Comparison of ENCODE assay signal across 19 cellular contexts in the genomic region with DNA sequence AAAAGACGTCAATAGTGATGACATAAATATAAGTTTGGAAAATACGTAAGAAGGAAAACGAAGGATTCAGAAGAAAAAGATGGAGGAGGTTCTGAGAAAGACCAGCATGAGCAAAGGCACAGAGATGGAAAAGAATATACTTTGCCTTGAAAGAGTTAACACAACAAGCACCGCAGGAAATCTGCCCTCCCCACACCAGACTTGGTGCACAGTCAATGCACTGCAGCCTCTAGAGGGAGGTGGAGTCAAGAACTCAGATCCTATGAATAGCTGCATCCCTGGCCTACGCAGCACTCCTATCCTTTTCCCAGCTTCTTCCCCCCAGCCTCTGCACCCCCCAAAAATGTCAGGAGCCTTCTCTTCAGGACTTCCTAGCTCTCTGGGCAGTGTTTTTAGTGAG.
DNase-seq lines count a peak whose midpoint lies in the region; ATAC-seq, FAIRE-seq and TF ChIP-seq lines count a peak whose summit lies in the region.
"Had no signal": no experiment of that assay in that cellular context is flagged by ENCODE, and none has a peak within 500 bp of the region (broad histone marks: within the 10 kb centered on the region; RNA-seq: fewer than 3 reads in every experiment).

No MANE protein-coding gene starts in this region.

- H3K27ac ChIP-seq in HepG2 (ENCODE audit: extremely low read length, insufficient read depth, low read length) (no peak overlapping the region), right lobe of liver (no peak overlapping the region), endodermal cell (ENCODE audit: low read depth, low read length) (no peak overlapping the region)
- H3K27ac ChIP-seq: Peyer's patch, SJCRH30 had no signal

- intact Hi-C loops in HepG2 (cut with micrococcal nuclease; ENCODE audit: unreplicated experiment), result no loop called here
- intact Hi-C loops in right lobe of liver (cut with DNase I), result no loop called here
- intact Hi-C loops in CD14-positive monocyte (cut with micrococcal nuclease), result no loop called here

- CTCF ChIA-PET in HepG2 (lab: Yijun Ruan, JAX; ENCODE audit: low intra/inter-chr PET ratio, low total read pairs), result no interaction called here

- POLR2A ChIA-PET in HepG2 (lab: Yijun Ruan, JAX), result no interaction called here

- H3K36me3 Mint-ChIP-seq in endodermal cell (ENCODE audit: low read depth) (no peaks in the 10 kb centered on the region), osteocyte (ENCODE audit: unreplicated experiment) (no peaks in the 10 kb centered on the region), CD14-positive monocyte (no peaks in the 10 kb centered on the region)
- H3K36me3 Mint-ChIP-seq: CD4-positive, CD25-positive, alpha-beta regulatory T cell had no signal

- no peak for TF ChIP-seq RAD21 in HepG2 (CRISPR knock-in tag; IDR thresholded peaks at IDR 0.05)

- peak; percentile 12; the same call in 1 of the 2 replicates for TF ChIP-seq CTCF in HepG2 (CRISPR knock-in tag; IDR thresholded peaks at IDR 0.05)
- TF ChIP-seq CTCF in right lobe of liver (IDR thresholded peaks at IDR 0.05), result no peak
- TF ChIP-seq CTCF in endodermal cell (conservative IDR thresholded peaks at IDR 0.05), result peak; percentile 45
- TF ChIP-seq CTCF in osteocyte (IDR thresholded peaks at IDR 0.05), result peak; percentile 12
- no peak for TF ChIP-seq CTCF in CD14-positive monocyte (IDR thresholded peaks at IDR 0.05)

- H3K9me3 ChIP-seq in HepG2 (ENCODE audit: low read length) (no peaks in the 10 kb centered on the region), right lobe of liver (no peaks in the 10 kb centered on the region), endodermal cell (ENCODE audit: control insufficient read depth, low read length) (no peaks in the 10 kb centered on the region)
- H3K9me3 ChIP-seq: Peyer's patch, SJCRH30 had no signal

- TF ChIP-seq POLR2A in HepG2 (IDR thresholded peaks at IDR 0.05; ENCODE audit: insufficient read depth in 1 of 2, low read depth in 2 of 2, low read length in 2 of 2) (no peak), right lobe of liver (IDR thresholded peaks at IDR 0.05) (no peak)

- H3K36me3 ChIP-seq in HepG2 (replicated peaks in 1 of 2; ENCODE audit: control insufficient read depth in 1 of 2, insufficient read depth in 2 of 2, low read length in 2 of 2), result no peaks in the 10 kb centered on the region
- no peaks in the 10 kb centered on the region for H3K36me3 ChIP-seq in right lobe of liver
- no peaks in the 10 kb centered on the region for H3K36me3 ChIP-seq in endodermal cell (ENCODE audit: control insufficient read depth, insufficient read depth, low read length)
- H3K36me3 ChIP-seq: Peyer's patch, SJCRH30 had no signal

- in situ Hi-C loops in HepG2 (cut with HindIII; ENCODE audit: extremely low pct_ligation_motif_present, low pct_unique_long_range_greater_than_20kb), result no loop called here

- H3K4me1 Mint-ChIP-seq in endodermal cell (no peaks in the 10 kb centered on the region), osteocyte (ENCODE audit: unreplicated experiment) (peaks cover 9% of the 10 kb centered on the region), CD14-positive monocyte (no peaks in the 10 kb centered on the region)
- H3K4me1 Mint-ChIP-seq: CD4-positive, CD25-positive, alpha-beta regulatory T cell had no signal

- TF ChIP-seq EP300 in HepG2 (IDR thresholded peaks at IDR 0.05; ENCODE audit: low read depth in 2 of 2, low read length in 2 of 2), result no peak
- TF ChIP-seq EP300 in HepG2 (CRISPR knock-in tag; IDR thresholded peaks at IDR 0.05; ENCODE audit: borderline replicate concordance), result no peak

- H3K27ac Mint-ChIP-seq in endodermal cell, result no peak overlapping the region
- H3K27ac Mint-ChIP-seq in osteocyte (ENCODE audit: unreplicated experiment), result no peak overlapping the region
- no peak overlapping the region for H3K27ac Mint-ChIP-seq in CD14-positive monocyte
- H3K27ac Mint-ChIP-seq: CD4-positive, CD25-positive, alpha-beta regulatory T cell had no signal

- H3K4me3 ChIP-seq in HepG2 (replicated peaks in 1 of 3; ENCODE audit: insufficient read depth in 1 of 3, low read depth in 2 of 3, low read length in 3 of 3) (no peak overlapping the region), right lobe of liver (no peak overlapping the region), endodermal cell (ENCODE audit: low read length) (no peak overlapping the region)
- H3K4me3 ChIP-seq: Peyer's patch, SJCRH30 had no signal

- H2AFZ ChIP-seq in HepG2 (ENCODE audit: low read length), result no peak overlapping the region

- H3K4me3 Mint-ChIP-seq in endodermal cell (no peak overlapping the region), osteocyte (ENCODE audit: unreplicated experiment) (no peak overlapping the region), CD14-positive monocyte (no peak overlapping the region)
- H3K4me3 Mint-ChIP-seq: CD4-positive, CD25-positive, alpha-beta regulatory T cell had no signal

- H3K4me1 ChIP-seq in HepG2 (ENCODE audit: insufficient read depth, low read length) (no peaks in the 10 kb centered on the region), right lobe of liver (no peaks in the 10 kb centered on the region), endodermal cell (ENCODE audit: control insufficient read depth, insufficient read depth, low read length) (no peaks in the 10 kb centered on the region)
- H3K4me1 ChIP-seq: Peyer's patch, SJCRH30 had no signal

- no peak overlapping the region for H3K4me2 ChIP-seq in HepG2 (ENCODE audit: low read depth, low read length)

- ATAC-seq in HepG2 (peak; percentile 65), right lobe of liver (no peak), HG03442 (IDR thresholded peaks at IDR 0.05; ENCODE audit: unreplicated experiment) (no peak), GM18498 (IDR thresholded peaks at IDR 0.05; ENCODE audit: unreplicated experiment) (no peak)

- H3K79me2 ChIP-seq in HepG2 (ENCODE audit: insufficient read depth, low read length), result no peaks in the 10 kb centered on the region

- H3K9ac ChIP-seq in HepG2 (ENCODE audit: insufficient read depth, low read depth, low read length) (no peak overlapping the region), endodermal cell (ENCODE audit: extremely low read depth, low read length, poor library complexity, severe bottlenecking) (no peak overlapping the region)

- WGBS in HepG2 (ENCODE audit: low lambda C conversion rate), result 19% methylated on average over 5 of the region's 5 CpGs
- WGBS in right lobe of liver (ENCODE audit: insufficient coverage, low coverage, low lambda C conversion rate, missing lambda C conversion rate), result 45% methylated on average over 3 of the region's 5 CpGs
- 83 to 87% methylated on average over 1 to 5 of the region's 5 CpGs for WGBS in endodermal cell (ENCODE audit: insufficient coverage in 1 of 2, insufficient read length in 1 of 2), 2 experiments

- H3K27me3 ChIP-seq in HepG2 (ENCODE audit: control insufficient read depth in 1 of 2, insufficient read depth in 2 of 2, low read length in 2 of 2) (no peaks in the 10 kb centered on the region; a peak in 2 of 5 replicates), right lobe of liver (no peaks in the 10 kb centered on the region), endodermal cell (ENCODE audit: control insufficient read depth, insufficient read depth, low read length, poor library complexity, severe bottlenecking) (no peaks in the 10 kb centered on the region)
- H3K27me3 ChIP-seq: Peyer's patch, SJCRH30 had no signal

- no peaks in the 10 kb centered on the region for H3K9me3 Mint-ChIP-seq in endodermal cell
- no peaks in the 10 kb centered on the region for H3K9me3 Mint-ChIP-seq in osteocyte (ENCODE audit: unreplicated experiment)
- H3K9me3 Mint-ChIP-seq in CD14-positive monocyte, result peaks cover 0 to 7% (median 0%) of the 10 kb centered on the region in 7 donors

- no peaks in the 10 kb centered on the region for H4K20me1 ChIP-seq in HepG2 (ENCODE audit: insufficient read depth, low read length)

- no TSS peak for BruUV-seq in HepG2 (replicated peaks; lab: Mats Ljungman, UMichigan)

- H3K27me3 Mint-ChIP-seq in endodermal cell (ENCODE audit: insufficient read depth) (no peaks in the 10 kb centered on the region), osteocyte (ENCODE audit: unreplicated experiment) (no peaks in the 10 kb centered on the region), CD14-positive monocyte (ENCODE audit: low read depth in 3 of 3) (peaks cover 0 to 2% (median 0%) of the 10 kb centered on the region in 3 donors)
- H3K27me3 Mint-ChIP-seq: CD4-positive, CD25-positive, alpha-beta regulatory T cell had no signal

- DNase-seq in HepG2 (ENCODE audit: low spot score), result no peak
- DNase-seq in right lobe of liver, result no peak
- DNase-seq in SK-N-DZ (ENCODE audit: low spot score), result peak; percentile 2
- DNase-seq in endodermal cell, result peak; percentile 46
- no peak for DNase-seq in osteocyte (ENCODE audit: extremely low spot score, unreplicated experiment)
- DNase-seq in CD14-positive monocyte (ENCODE audit: low spot score), result no peak
- DNase-seq: CD4-positive, CD25-positive, alpha-beta regulatory T cell; DMS79; KBM-7; NCI-H1092; NCI-H1436; NCI-H187 treated with DMSO at 0.1 percent for 48 hours; NCI-H226; NCI-H524; NCI-H774; Peyer's patch; SJCRH30 had no signal

- FAIRE-seq in HepG2 (lab: Jason Lieb, UNC), result no peak

TF ChIP-seq in HepG2, 621 proteins besides CTCF, POLR2A, EP300 and RAD21:
- TF ChIP-seq ZNF652 (CRISPR knock-in tag; IDR thresholded peaks at IDR 0.05; ENCODE audit: borderline replicate concordance, low read depth), result peak; percentile 76
- no peak for TF ChIP-seq SMC3 (IDR thresholded peaks at IDR 0.05; ENCODE audit: low read length)
- TF ChIP-seq ZNF678 (CRISPR knock-in tag; IDR thresholded peaks at IDR 0.05), result no peak
- TF ChIP-seq STAG1 (CRISPR knock-in tag; IDR thresholded peaks at IDR 0.05), result peak; percentile 26; the same call in 1 of the 2 replicates

Comparison
In these comparisons a context has a peak if more than half of its experiments do, and no peak if none do; other contexts are left out.
1. CTCF ChIP-seq: peak in HepG2 (single experiment), endodermal cell (single experiment) and osteocyte (single experiment); none in right lobe of liver (0 of 4) and CD14-positive monocyte (single experiment).
2. DNase-seq: peak in SK-N-DZ (single experiment) and endodermal cell (single experiment); none in HepG2 (single experiment), right lobe of liver (0 of 3), osteocyte (single experiment) and CD14-positive monocyte (single experiment).